In the genomic region with DNA sequence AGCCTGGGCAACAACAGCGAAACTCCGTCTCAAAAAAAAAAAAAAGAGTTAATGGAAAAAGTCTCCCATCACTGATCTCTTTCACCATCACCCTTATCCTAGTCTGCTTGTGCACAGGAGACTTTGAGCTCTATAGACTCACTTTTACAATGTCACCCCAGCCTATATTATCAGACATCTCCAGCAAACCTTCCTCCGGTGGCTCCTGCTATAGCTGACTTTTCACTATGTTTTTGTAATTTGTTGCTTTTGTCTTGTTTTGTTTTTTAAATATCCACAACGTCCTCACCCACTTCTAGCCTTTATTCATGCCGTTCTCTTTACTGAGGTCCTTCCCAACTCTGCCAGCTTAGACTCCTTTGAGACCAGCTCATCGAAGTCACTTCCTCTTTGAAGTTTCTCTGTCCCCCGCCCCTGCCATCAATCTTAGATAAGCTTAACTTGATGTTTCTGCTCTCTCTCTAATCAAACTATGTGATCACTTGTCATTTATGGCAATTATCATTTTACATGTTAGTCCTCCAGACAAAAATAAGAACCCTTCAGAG, we compare ENCODE assay signal across 9 cellular contexts.
DNase-seq lines count a peak whose midpoint lies in the region; ATAC-seq and TF ChIP-seq lines count a peak whose summit lies in the region.
"Had no signal": no experiment of that assay in that cellular context is flagged by ENCODE, and none has a peak within 500 bp of the region (broad histone marks: within the 10 kb centered on the region; RNA-seq: fewer than 3 reads in every experiment).

No MANE protein-coding gene starts in this region.

- H3K4me3 Mint-ChIP-seq in activated naive CD4-positive, alpha-beta T cell treated with anti-CD3 and anti-CD28 coated beads for 36 hours, result peak overlapping the region; percentile 51
- peak overlapping the region; percentile 39 for H3K4me3 Mint-ChIP-seq in dendritic cell treated with granulocyte-macrophage colony-stimulating factor and Interleukin-4, amounts not matched to agents 40 ng/mL and 50 ng/mL, for 4 days
- H3K4me3 Mint-ChIP-seq in stimulated activated naive CD8-positive, alpha-beta T cell treated with anti-CD3 and anti-CD28 coated beads, Interleukin-15, amount 100 ng/mL, for 72 hours, result peak overlapping the region; percentile 52 to 78

- no peak overlapping the region for H3K27ac ChIP-seq in lower lobe of right lung

- H3K9me3 ChIP-seq in lower lobe of right lung (no peaks in the 10 kb centered on the region), MG63 (no peaks in the 10 kb centered on the region)

- ATAC-seq in stimulated activated naive CD8-positive, alpha-beta T cell treated with anti-CD3 and anti-CD28 coated beads, Interleukin-15, amount 100 ng/mL, for 72 hours, result no peak
- ATAC-seq in lower lobe of right lung, result no peak

- TF ChIP-seq CTCF in lower lobe of right lung (IDR thresholded peaks at IDR 0.05), result no peak

- H3K4me1 ChIP-seq in lower lobe of right lung, result peaks cover 30% of the 10 kb centered on the region

- H3K9me3 Mint-ChIP-seq in activated naive CD4-positive, alpha-beta T cell treated with anti-CD3 and anti-CD28 coated beads for 36 hours, result no peaks in the 10 kb centered on the region
- no peaks in the 10 kb centered on the region for H3K9me3 Mint-ChIP-seq in dendritic cell treated with granulocyte-macrophage colony-stimulating factor and Interleukin-4, amounts not matched to agents 40 ng/mL and 50 ng/mL, for 4 days
- H3K9me3 Mint-ChIP-seq in stimulated activated naive CD8-positive, alpha-beta T cell treated with anti-CD3 and anti-CD28 coated beads, Interleukin-15, amount 100 ng/mL, for 72 hours, result no peaks in the 10 kb centered on the region

- peak overlapping the region; percentile 98 for H3K27ac Mint-ChIP-seq in activated naive CD4-positive, alpha-beta T cell treated with anti-CD3 and anti-CD28 coated beads for 36 hours
- peak overlapping the region; percentile 73 for H3K27ac Mint-ChIP-seq in dendritic cell treated with granulocyte-macrophage colony-stimulating factor and Interleukin-4, amounts not matched to agents 40 ng/mL and 50 ng/mL, for 4 days
- peak overlapping the region; percentile 31 to 79 for H3K27ac Mint-ChIP-seq in stimulated activated naive CD8-positive, alpha-beta T cell treated with anti-CD3 and anti-CD28 coated beads, Interleukin-15, amount 100 ng/mL, for 72 hours

- peak; percentile 30 for DNase-seq in activated naive CD4-positive, alpha-beta T cell treated with anti-CD3 and anti-CD28 coated beads for 36 hours
- no peak for DNase-seq in activated naive CD4-positive, alpha-beta T cell (lab: John Stamatoyannopoulos, UW)
- DNase-seq in OCI-M1 (lab: John Stamatoyannopoulos, UW), result peak; percentile 75
- DNase-seq in stimulated activated naive CD8-positive, alpha-beta T cell treated with anti-CD3 and anti-CD28 coated beads, Interleukin-15, amount 100 ng/mL, for 72 hours, result no peak
- no peak for DNase-seq in lower lobe of right lung
- no peak for DNase-seq in activated CD4-positive, alpha-beta T cell treated with anti-CD3 and anti-CD28 coated beads for 4 hours
- DNase-seq in MG63, result no peak

- H3K27me3 Mint-ChIP-seq in activated naive CD4-positive, alpha-beta T cell treated with anti-CD3 and anti-CD28 coated beads for 36 hours (ENCODE audit: low read depth), result no peaks in the 10 kb centered on the region
- no peaks in the 10 kb centered on the region for H3K27me3 Mint-ChIP-seq in dendritic cell treated with granulocyte-macrophage colony-stimulating factor and Interleukin-4, amounts not matched to agents 40 ng/mL and 50 ng/mL, for 4 days
- H3K27me3 Mint-ChIP-seq in stimulated activated naive CD8-positive, alpha-beta T cell treated with anti-CD3 and anti-CD28 coated beads, Interleukin-15, amount 100 ng/mL, for 72 hours, result no peaks in the 10 kb centered on the region

- H3K4me1 Mint-ChIP-seq in activated naive CD4-positive, alpha-beta T cell treated with anti-CD3 and anti-CD28 coated beads for 36 hours (ENCODE audit: low read depth), result peaks cover 76% of the 10 kb centered on the region
- peaks cover 40% of the 10 kb centered on the region for H3K4me1 Mint-ChIP-seq in dendritic cell treated with granulocyte-macrophage colony-stimulating factor and Interleukin-4, amounts not matched to agents 40 ng/mL and 50 ng/mL, for 4 days (ENCODE audit: low read depth)
- peaks cover 63% of the 10 kb centered on the region for H3K4me1 Mint-ChIP-seq in stimulated activated naive CD8-positive, alpha-beta T cell treated with anti-CD3 and anti-CD28 coated beads, Interleukin-15, amount 100 ng/mL, for 72 hours

- no peaks in the 10 kb centered on the region for H3K36me3 Mint-ChIP-seq in activated naive CD4-positive, alpha-beta T cell treated with anti-CD3 and anti-CD28 coated beads for 36 hours (ENCODE audit: low read depth)
- no peaks in the 10 kb centered on the region for H3K36me3 Mint-ChIP-seq in dendritic cell treated with granulocyte-macrophage colony-stimulating factor and Interleukin-4, amounts not matched to agents 40 ng/mL and 50 ng/mL, for 4 days (ENCODE audit: low read depth)

- H3K4me3 ChIP-seq in lower lobe of right lung, result no peak overlapping the region
- no peak overlapping the region for H3K4me3 ChIP-seq in MG63
- H3K4me3 ChIP-seq: lung had no signal

- no peaks in the 10 kb centered on the region for H3K36me3 ChIP-seq in lower lobe of right lung
- no peaks in the 10 kb centered on the region for H3K36me3 ChIP-seq in MG63

- H3K27me3 ChIP-seq in lower lobe of right lung (ENCODE audit: low read depth) (no peaks in the 10 kb centered on the region), MG63 (no peaks in the 10 kb centered on the region)

- intact Hi-C loops in activated naive CD4-positive, alpha-beta T cell treated with anti-CD3 and anti-CD28 coated beads for 36 hours (cut with micrococcal nuclease), result loop anchor here (5.0 kb wide), 1 partner anchor 1415 kb away; a partner anchor contains a TSS
- intact Hi-C loops in dendritic cell treated with granulocyte-macrophage colony-stimulating factor and Interleukin-4, amounts not matched to agents 40 ng/mL and 50 ng/mL, for 4 days (cut with micrococcal nuclease), result no loop called here
- intact Hi-C loops in lower lobe of right lung (cut with DNase I), result no loop called here

- CTCF ChIA-PET in activated naive CD4-positive, alpha-beta T cell treated with anti-CD3 and anti-CD28 coated beads for 36 hours (lab: Charles Lee), result interaction anchor here (0.6 to 3.2 kb wide), 6 partner anchors 9 to 100 kb away, joined by 3 to 12 read pairs (median 4); no protein-coding TSS in a partner anchor

Comparison
In these comparisons a context has a peak if more than half of its experiments do, and no peak if none do; other contexts are left out.
1. DNase-seq: peak in activated naive CD4-positive, alpha-beta T cell treated with anti-CD3 and anti-CD28 coated beads for 36 hours (single experiment) and OCI-M1 (single experiment); none in activated naive CD4-positive, alpha-beta T cell (0 of 4), stimulated activated naive CD8-positive, alpha-beta T cell treated with anti-CD3 and anti-CD28 coated beads, Interleukin-15, amount 100 ng/mL, for 72 hours (0 of 2), lower lobe of right lung (single experiment), activated CD4-positive, alpha-beta T cell treated with anti-CD3 and anti-CD28 coated beads for 4 hours (0 of 2) and MG63 (single experiment).
2. Peak in every context shown above with its lines, with median percentiles within 50 percentile points of each other: H3K27ac Mint-ChIP-seq and H3K4me3 Mint-ChIP-seq.